In the genomic region with DNA sequence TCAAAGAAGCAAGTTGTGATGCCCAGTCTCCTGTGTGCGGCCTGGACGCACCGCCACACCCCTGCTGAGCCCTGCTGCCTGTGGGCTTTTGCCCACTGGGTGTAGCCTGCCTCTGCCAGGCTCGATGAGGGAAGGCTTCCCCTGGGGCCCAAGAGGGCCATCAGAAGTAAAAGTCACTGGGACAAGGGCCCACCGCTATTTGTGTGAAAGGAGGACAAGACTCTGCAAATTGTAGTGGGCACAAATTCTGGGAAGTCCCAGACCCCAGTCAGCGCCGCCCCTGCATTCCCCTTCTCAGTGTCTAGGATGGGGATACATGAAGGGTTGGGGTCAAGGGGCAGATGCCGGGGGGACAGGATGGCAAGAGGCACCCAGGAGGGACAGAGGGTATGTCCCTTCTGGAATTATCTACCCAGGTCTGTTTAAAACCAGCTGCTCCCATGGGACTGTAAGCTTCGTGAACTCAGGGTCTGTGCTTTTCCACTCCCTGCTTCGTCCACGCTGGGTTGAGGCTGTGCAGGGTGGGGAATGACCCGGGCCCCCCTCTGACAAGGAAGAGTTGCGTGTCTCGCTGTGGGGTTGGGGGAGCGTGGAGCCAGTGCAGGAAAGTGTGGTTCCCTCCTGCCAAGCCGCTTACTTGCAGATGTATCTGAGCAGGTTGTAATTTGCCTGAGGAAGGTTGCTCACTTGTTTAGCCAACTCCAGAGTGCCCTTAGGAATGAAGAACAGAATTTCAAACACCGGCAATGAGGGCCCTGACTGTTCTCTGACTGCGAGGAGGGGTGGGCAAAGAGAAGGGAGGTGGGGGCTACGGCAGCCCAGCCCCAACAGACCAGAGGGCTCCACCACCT, we compare ENCODE assay signal across 22 cellular contexts.
DNase-seq lines count a peak whose midpoint lies in the region; ATAC-seq and TF ChIP-seq lines count a peak whose summit lies in the region.
"Had no signal": no experiment of that assay in that cellular context is flagged by ENCODE, and none has a peak within 500 bp of the region (broad histone marks: within the 10 kb centered on the region; RNA-seq: fewer than 3 reads in every experiment).

No MANE protein-coding gene starts in this region.

- no peak overlapping the region for H2AFZ ChIP-seq in IMR-90 (replicated peaks; ENCODE audit: low read length, poor library complexity)

- H2BK5ac ChIP-seq in IMR-90 (ENCODE audit: low read depth, low read length, poor library complexity, severe bottlenecking) = no peak overlapping the region

- peaks cover 22% of the 10 kb centered on the region; the same call in 1 of the 2 replicates for H4K20me1 ChIP-seq in IMR-90 (ENCODE audit: insufficient read depth, low read length)

- H3K4ac ChIP-seq in IMR-90 (ENCODE audit: low read depth, low read length) = no peak overlapping the region

- no peaks in the 10 kb centered on the region for H3K36me3 Mint-ChIP-seq in activated T-cell treated with anti-CD3 and anti-CD28 coated beads, Interleukin-2, amount 50 U/mL, for 24 hours (ENCODE audit: low read depth)
- no peaks in the 10 kb centered on the region for H3K36me3 Mint-ChIP-seq in progenitor cell of endocrine pancreas (ENCODE audit: insufficient read depth)

- H3K36me3 ChIP-seq in IMR-90 (ENCODE audit: control insufficient read depth, insufficient read depth, low read length) (peaks cover 11% of the 10 kb centered on the region; the same call in 1 of the 2 replicates), left lung (no peaks in the 10 kb centered on the region), WERI-Rb-1 (no peaks in the 10 kb centered on the region)

- H3K4me1 ChIP-seq in IMR-90 (ENCODE audit: control insufficient read depth, insufficient read depth, low read length) = peaks cover 17% of the 10 kb centered on the region
- H3K4me1 ChIP-seq in left lung = peaks cover 0 to 14% of the 10 kb centered on the region in 2 donors
- H3K4me1 ChIP-seq: tibial nerve had no signal

- no TSS peak for BruUV-seq in IMR-90 (replicated peaks; lab: Mats Ljungman, UMichigan)

- no peak for TF ChIP-seq RAD21 in IMR-90 (IDR thresholded peaks at IDR 0.05; ENCODE audit: low read length)

- H3K4me1 Mint-ChIP-seq in activated T-cell treated with anti-CD3 and anti-CD28 coated beads, Interleukin-2, amount 50 U/mL, for 24 hours (ENCODE audit: low read depth) = no peaks in the 10 kb centered on the region
- H3K4me1 Mint-ChIP-seq in progenitor cell of endocrine pancreas (ENCODE audit: low read depth) = peaks cover 28% of the 10 kb centered on the region
- H3K4me1 Mint-ChIP-seq: central memory CD8-positive, alpha-beta T cell had no signal

- peaks cover 12% of the 10 kb centered on the region for H3K9me1 ChIP-seq in IMR-90 (ENCODE audit: insufficient read depth, low read length)

- intact Hi-C loops in IMR-90 (cut with micrococcal nuclease) (no loop called here), left lung (cut with DNase I) (no loop called here)

- H3K79me1 ChIP-seq in IMR-90 (ENCODE audit: low read depth in 1 of 2, low read length in 2 of 2) = peaks cover 4 to 69% of the 10 kb centered on the region in 2 experiments; a peak in 3 of 4 replicates

- H2AK9ac ChIP-seq in IMR-90 (replicated peaks; ENCODE audit: low read depth, low read length, poor library complexity) = peak overlapping the region; percentile 43

- CTCF ChIA-PET in IMR-90 (lab: Yijun Ruan, JAX) = no interaction called here

- ATAC-seq in IMR-90 (ENCODE audit: low read depth) = no peak
- peak; percentile 59 for ATAC-seq in left lung
- ATAC-seq in HG03354 (IDR thresholded peaks at IDR 0.05; ENCODE audit: poor library complexity, severe bottlenecking, unreplicated experiment) = no peak
- ATAC-seq in GM18519 (IDR thresholded peaks at IDR 0.05; ENCODE audit: low FRiP score, unreplicated experiment) = no peak
- ATAC-seq: activated CD8-positive, alpha-beta T cell treated with anti-CD3 and anti-CD28 coated beads for 36 hours; heart left ventricle had no signal

- no peak overlapping the region for H3K23ac ChIP-seq in IMR-90 (ENCODE audit: low read depth, low read length)

- H3K27ac ChIP-seq in IMR-90 (ENCODE audit: insufficient read depth, low read length) = no peak overlapping the region
- H3K27ac ChIP-seq in left lung = no peak overlapping the region
- no peak overlapping the region for H3K27ac ChIP-seq in WERI-Rb-1
- H3K27ac ChIP-seq: C4-2B, heart left ventricle, RWPE1, tibial nerve had no signal

- WGBS in IMR-90 (ENCODE audit: extremely low coverage in 2 of 2, insufficient read length in 1 of 2), 2 experiments = 96% methylated on average over 4 of the region's 19 CpGs; no CpG with 5 or more reads in 1 of the 2 experiments

- no peak overlapping the region for H3K9ac ChIP-seq in IMR-90 (ENCODE audit: low read depth, low read length)

- H3K9me3 ChIP-seq in IMR-90 (ENCODE audit: control insufficient read depth, insufficient read depth, low read length) = no peaks in the 10 kb centered on the region
- H3K9me3 ChIP-seq in left lung = no peaks in the 10 kb centered on the region
- H3K9me3 ChIP-seq in WERI-Rb-1 (ENCODE audit: severe bottlenecking) = no peaks in the 10 kb centered on the region
- H3K9me3 ChIP-seq: heart left ventricle, tibial nerve had no signal

- no peak overlapping the region for H3K4me3 Mint-ChIP-seq in activated T-cell treated with anti-CD3 and anti-CD28 coated beads, Interleukin-2, amount 50 U/mL, for 24 hours
- peak overlapping the region; percentile 29 for H3K4me3 Mint-ChIP-seq in progenitor cell of endocrine pancreas (ENCODE audit: low read depth)
- H3K4me3 Mint-ChIP-seq: activated CD8-positive, alpha-beta T cell treated with anti-CD3 and anti-CD28 coated beads for 36 hours; central memory CD8-positive, alpha-beta T cell had no signal

- H3K27me3 Mint-ChIP-seq in activated T-cell treated with anti-CD3 and anti-CD28 coated beads, Interleukin-2, amount 50 U/mL, for 24 hours = peaks cover 6% of the 10 kb centered on the region
- peaks cover 6% of the 10 kb centered on the region for H3K27me3 Mint-ChIP-seq in progenitor cell of endocrine pancreas
- H3K27me3 Mint-ChIP-seq: activated CD8-positive, alpha-beta T cell treated with anti-CD3 and anti-CD28 coated beads for 36 hours had no signal

- H3K4me3 ChIP-seq in IMR-90 (ENCODE audit: insufficient read depth, low read depth, low read length) (no peak overlapping the region), left lung (no peak overlapping the region), WERI-Rb-1 (ENCODE audit: low read depth, low read length) (no peak overlapping the region)
- H3K4me3 ChIP-seq: heart left ventricle, tibial nerve had no signal

- no peak overlapping the region for H4K91ac ChIP-seq in IMR-90 (ENCODE audit: insufficient read depth, low read depth, low read length)

- TF ChIP-seq CTCF in IMR-90 (conservative IDR thresholded peaks at IDR 0.05; ENCODE audit: low read depth, low read length) (no peak), left lung (IDR thresholded peaks at IDR 0.05) (no peak), progenitor cell of endocrine pancreas (IDR thresholded peaks at IDR 0.05; ENCODE audit: unreplicated experiment) (no peak), WERI-Rb-1 (IDR thresholded peaks at IDR 0.05; ENCODE audit: low read depth, low read length) (no peak)

- H3K56ac ChIP-seq in IMR-90 (ENCODE audit: extremely low read depth, insufficient read depth, low read length) = no peak overlapping the region

- no peak overlapping the region for H4K8ac ChIP-seq in IMR-90 (ENCODE audit: low read depth in 2 of 2, low read length in 2 of 2)

- no peak overlapping the region for H3K14ac ChIP-seq in IMR-90 (replicated peaks; ENCODE audit: low read depth, low read length)

- H2BK20ac ChIP-seq in IMR-90 (ENCODE audit: low read depth, low read length) = no peak overlapping the region

- H4K5ac ChIP-seq in IMR-90 (ENCODE audit: low read depth, low read length) = no peak overlapping the region

- in situ Hi-C loops in IMR-90 (cut with MboI; ENCODE audit: low sequenced_read_pairs) = no loop called here

- H2BK15ac ChIP-seq in IMR-90 (ENCODE audit: low read depth, low read length) = no peak overlapping the region

- no peak overlapping the region for H2BK120ac ChIP-seq in IMR-90 (ENCODE audit: low read depth, low read length)

- no peak overlapping the region for H2AK5ac ChIP-seq in IMR-90 (ENCODE audit: low read depth, low read length)

- no peak overlapping the region for H3K27ac Mint-ChIP-seq in activated T-cell treated with anti-CD3 and anti-CD28 coated beads, Interleukin-2, amount 50 U/mL, for 24 hours
- peak overlapping the region; percentile 93 for H3K27ac Mint-ChIP-seq in progenitor cell of endocrine pancreas
- H3K27ac Mint-ChIP-seq: activated CD8-positive, alpha-beta T cell treated with anti-CD3 and anti-CD28 coated beads for 36 hours had no signal

- dilution Hi-C loops in IMR-90 (cut with HindIII; ENCODE audit: low sequenced_read_pairs, unreplicated experiment) = no loop called here

- H3K4me2 ChIP-seq in IMR-90 (ENCODE audit: low read depth, low read length) = no peak overlapping the region

- no peak overlapping the region for H3K18ac ChIP-seq in IMR-90 (ENCODE audit: low read depth, low read length)

- H3K27me3 ChIP-seq in IMR-90 (ENCODE audit: control insufficient read depth, insufficient read depth, low read length) (no peaks in the 10 kb centered on the region), left lung (peaks cover 0 to 7% of the 10 kb centered on the region in 2 donors), WERI-Rb-1 (ENCODE audit: insufficient read depth, low read depth, severe bottlenecking) (no peaks in the 10 kb centered on the region)
- H3K27me3 ChIP-seq: heart left ventricle, tibial nerve had no signal

- no peak for TF ChIP-seq POLR2A in IMR-90 (IDR thresholded peaks at IDR 0.05; ENCODE audit: low read depth, low read length)

- POLR2A ChIA-PET in IMR-90 (lab: Charles Lee; ENCODE audit: unreplicated experiment) = no interaction called here

- peak; percentile 20 for DNase-seq in activated T-cell treated with anti-CD3 and anti-CD28 coated beads, Interleukin-2, amount 50 U/mL, for 24 hours
- no peak for DNase-seq in activated T-cell treated with anti-CD3 and anti-CD28 coated beads for 4 hours
- no peak for DNase-seq in IMR-90
- DNase-seq in left lung = peak in 1 of 2 donors; percentile 29
- no peak for DNase-seq in progenitor cell of endocrine pancreas (ENCODE audit: low spot score, unreplicated experiment)
- no peak for DNase-seq in WERI-Rb-1
- DNase-seq: activated CD8-positive, alpha-beta T cell treated with anti-CD3 and anti-CD28 coated beads for 36 hours; DMS153; effector memory CD4-positive, alpha-beta T cell; GOT3; mesenchymal stem cell; MM.1S; NCI-H187 treated with DMSO at 0.1 percent for 48 hours; NCI-H446; stimulated activated naive CD4-positive, alpha-beta T cell had no signal

- H3K9me3 Mint-ChIP-seq in activated T-cell treated with anti-CD3 and anti-CD28 coated beads, Interleukin-2, amount 50 U/mL, for 24 hours = no peaks in the 10 kb centered on the region
- H3K9me3 Mint-ChIP-seq in progenitor cell of endocrine pancreas (ENCODE audit: low read depth) = no peaks in the 10 kb centered on the region
- H3K9me3 Mint-ChIP-seq: activated CD8-positive, alpha-beta T cell treated with anti-CD3 and anti-CD28 coated beads for 36 hours; central memory CD8-positive, alpha-beta T cell had no signal
